1 cellular context compared by ENCODE assay signal in genomic region chr6:69232506-69233194, GRCh38.
TF ChIP-seq lines count a peak whose summit lies in the region.

No MANE protein-coding gene starts in this region.

TF ChIP-seq in HepG2, 621 proteins besides CTCF, POLR2A, EP300 and RAD21 (continued from another document and continues in another):
- TF ChIP-seq SALL1 (CRISPR knock-in tag; IDR thresholded peaks at IDR 0.05) (peak; percentile 98), ZNF788 (CRISPR knock-in tag; IDR thresholded peaks at IDR 0.05; ENCODE audit: borderline replicate concordance) (peak; percentile 82; the same call in 1 of the 2 replicates), ZGPAT (CRISPR knock-in tag; IDR thresholded peaks at IDR 0.05) (peak; percentile 86), ETV6 (CRISPR knock-in tag; conservative IDR thresholded peaks at IDR 0.05) (peak; percentile 99), FUBP1 (CRISPR knock-in tag; IDR thresholded peaks at IDR 0.05; ENCODE audit: borderline replicate concordance) (no peak), ZHX2 (IDR thresholded peaks at IDR 0.05; ENCODE audit: low read depth) (no peak), ZHX2 (CRISPR knock-in tag; IDR thresholded peaks at IDR 0.05; ENCODE audit: borderline replicate concordance) (peak; percentile 97), CBX2 (IDR thresholded peaks at IDR 0.05; ENCODE audit: low read depth, low read length) (no peak), CBX2 (CRISPR knock-in tag; IDR thresholded peaks at IDR 0.05; ENCODE audit: low read depth) (no peak), ZBTB20 (CRISPR knock-in tag; IDR thresholded peaks at IDR 0.05; ENCODE audit: borderline replicate concordance, low read depth) (peak; percentile 95), WIZ (CRISPR knock-in tag; IDR thresholded peaks at IDR 0.05) (peak; percentile 99), ZBTB25 (CRISPR knock-in tag; IDR thresholded peaks at IDR 0.05) (peak; percentile 99), ZNF280B (CRISPR knock-in tag; IDR thresholded peaks at IDR 0.05; ENCODE audit: borderline replicate concordance) (peak; percentile 92), ZNF326 (CRISPR knock-in tag; IDR thresholded peaks at IDR 0.05; ENCODE audit: borderline replicate concordance) (no peak), ZBED4 (CRISPR knock-in tag; IDR thresholded peaks at IDR 0.05; ENCODE audit: borderline replicate concordance) (peak; percentile 94), FOSL1 (CRISPR knock-in tag; IDR thresholded peaks at IDR 0.05; ENCODE audit: borderline replicate concordance) (peak; percentile 69; the same call in 1 of the 2 replicates), ZNF543 (CRISPR knock-in tag; IDR thresholded peaks at IDR 0.05) (peak; percentile 93), JARID2 (CRISPR knock-in tag; IDR thresholded peaks at IDR 0.05; ENCODE audit: insufficient replicate concordance) (peak; percentile 98), ZC3H4 (CRISPR knock-in tag; IDR thresholded peaks at IDR 0.05; ENCODE audit: borderline replicate concordance) (peak; percentile 58; the same call in 1 of the 2 replicates), ARNT (IDR thresholded peaks at IDR 0.05) (no peak), ZKSCAN5 (CRISPR knock-in tag; IDR thresholded peaks at IDR 0.05) (0 out of 2 replicates have a peak, but pooled peaks have one; percentile 55), ZNF362 (CRISPR knock-in tag; IDR thresholded peaks at IDR 0.05; ENCODE audit: borderline replicate concordance) (no peak), ZNF710 (CRISPR knock-in tag; IDR thresholded peaks at IDR 0.05; ENCODE audit: borderline replicate concordance) (peak; percentile 63; the same call in 1 of the 2 replicates), ZNF691 (CRISPR knock-in tag; IDR thresholded peaks at IDR 0.05; ENCODE audit: borderline replicate concordance, low read depth) (0 out of 2 replicates have a peak, but pooled peaks have one; percentile 63), ZBTB33 (CRISPR knock-in tag; IDR thresholded peaks at IDR 0.05) (peak; percentile 65; the same call in 1 of the 2 replicates), HIC2 (CRISPR knock-in tag; IDR thresholded peaks at IDR 0.05; ENCODE audit: low read depth) (no peak)
